Comparison of ENCODE assay signal across 14 cellular contexts in genomic region chr10:101007099-101007711, GRCh38. TPM values are rescaled to one million over a fixed set of nuclear protein-coding genes. Genes with fewer than 3 reads are reported as not detected.
DNase-seq lines count a peak whose midpoint lies in the region; ATAC-seq, FAIRE-seq and TF ChIP-seq lines count a peak whose summit lies in the region.
"Had no signal": no experiment of that assay in that cellular context is flagged by ENCODE, and none has a peak within 500 bp of the region (broad histone marks: within the 10 kb centered on the region; RNA-seq: fewer than 3 reads in every experiment).

No MANE protein-coding gene starts in this region.

- peak overlapping the region; percentile 3; the same call in 1 of the 2 replicates for H3K27ac ChIP-seq in SJSA1
- peak overlapping the region; percentile 76 for H3K27ac ChIP-seq in left ventricle myocardium inferior (replicated peaks)
- peak overlapping the region in 1 of 2 donors; percentile 37 for H3K27ac ChIP-seq in small intestine (ENCODE audit: low read depth in 1 of 2, low read length in 1 of 2)

- 47 to 63% (median 59%) methylated on average over 10 to 11 of the region's 11 CpGs for WGBS in small intestine, 3 donors

- peaks cover 58% of the 10 kb centered on the region for H3K4me1 ChIP-seq in SJSA1 (replicated peaks)
- H3K4me1 ChIP-seq in left ventricle myocardium inferior, result peaks cover 77% of the 10 kb centered on the region
- H3K4me1 ChIP-seq in small intestine (ENCODE audit: control insufficient read depth in 2 of 2, insufficient read depth in 1 of 2, low read depth in 1 of 2, low read length in 1 of 2), result no peaks in the 10 kb centered on the region

- ATAC-seq in sciatic nerve (peak; percentile 33), HG02642 (IDR thresholded peaks at IDR 0.05; ENCODE audit: poor library complexity, unreplicated experiment) (no peak)
- ATAC-seq: left colon; stimulated activated effector memory CD8-positive, alpha-beta T cell treated with anti-CD3 and anti-CD28 coated beads, Interleukin-12 subunit alpha, Interleukin-12 subunit beta, amount 100 ng/mL, for 72 hours had no signal

- intact Hi-C loops in left ventricle myocardium inferior (cut with micrococcal nuclease), result no loop called here
- intact Hi-C loops in sciatic nerve (cut with DNase I), result no loop called here

- TF ChIP-seq CTCF in left ventricle myocardium inferior (IDR thresholded peaks at IDR 0.05; ENCODE audit: borderline replicate concordance), result no peak

- H3K36me3 ChIP-seq in SJSA1, result peaks cover 57% of the 10 kb centered on the region
- peaks cover 50% of the 10 kb centered on the region for H3K36me3 ChIP-seq in left ventricle myocardium inferior
- H3K36me3 ChIP-seq in small intestine (ENCODE audit: control insufficient read depth in 2 of 2, insufficient read depth in 2 of 2, low read length in 2 of 2), result peaks cover 5 to 6% of the 10 kb centered on the region in 2 donors

- no peaks in the 10 kb centered on the region for H3K9me3 ChIP-seq in SJSA1 (replicated peaks)
- H3K9me3 ChIP-seq in left ventricle myocardium inferior (replicated peaks), result no peaks in the 10 kb centered on the region
- H3K9me3 ChIP-seq in small intestine (ENCODE audit: control insufficient read depth, low read depth), result no peaks in the 10 kb centered on the region

- H3K27me3 ChIP-seq in SJSA1 (replicated peaks) (no peaks in the 10 kb centered on the region), left ventricle myocardium inferior (ENCODE audit: low read depth) (no peaks in the 10 kb centered on the region), small intestine (ENCODE audit: control insufficient read depth in 2 of 2, insufficient read depth in 2 of 2, low read length in 2 of 2) (no peaks in the 10 kb centered on the region)

- FAIRE-seq in small intestine (lab: Jason Lieb, UNC), result no peak
- FAIRE-seq: frontal cortex had no signal

- no peak overlapping the region for H3K4me3 ChIP-seq in SJSA1
- H3K4me3 ChIP-seq in left ventricle myocardium inferior, result no peak overlapping the region
- H3K4me3 ChIP-seq in small intestine (ENCODE audit: low read depth in 1 of 2, low read length in 2 of 2), result no peak overlapping the region

- DNase-seq in DMS 273 treated with DMSO at 0.1 percent for 48 hours (lab: John Stamatoyannopoulos, UW), result peak; percentile 61
- DNase-seq in SJSA1 (ENCODE audit: low read depth in 1 of 2, low spot score in 2 of 2), result peak in 1 of 2 experiments; percentile 57
- DNase-seq in left ventricle myocardium inferior, result no peak
- DNase-seq in sciatic nerve (ENCODE audit: low spot score), result no peak
- DNase-seq in NCI-H2227 treated with DMSO at 0.1 percent for 48 hours (lab: John Stamatoyannopoulos, UW), result no peak
- DNase-seq in small intestine, result no peak
- DNase-seq in stimulated activated naive CD4-positive, alpha-beta T cell treated with Interleukin-2 at 50 U/mL for 16 hours (lab: John Stamatoyannopoulos, UW), result no peak
- DNase-seq: activated B cell treated with CpG ODN at 0.5 μM for 24 hours, left colon, NCI-H187, NCI-H748 treated with DMSO at 0.1 percent for 48 hours had no signal

RNA-seq across cellular contexts. Expression of gene LZTS2, which starts 7.6 kb away (rescaled TPM):
- total RNA-seq in SJSA1 (2014; rRNA removed; shearing (Covaris generic)), result 70.0 and 72.8 TPM in 2 replicates
- total RNA-seq in left ventricle myocardium inferior (35.6 TPM), sciatic nerve (78.6 TPM)
- polyA plus RNA-seq in small intestine, result 10 to 100 TPM; 13.6 to 41.3 (median 16.8) TPM

RNA-seq across cellular contexts. Expression of gene TWNK, which starts 19.9 kb away (rescaled TPM):
- total RNA-seq in SJSA1 (2014; rRNA removed; shearing (Covaris generic)), result 4.3 and 7.5 TPM in 2 replicates
- total RNA-seq in left ventricle myocardium inferior (7.3 TPM), sciatic nerve (5.9 TPM)
- polyA plus RNA-seq in small intestine, result 1 to 10 TPM; 1.6 to 7.7 (median 1.8) TPM

RNA-seq across cellular contexts. Expression of gene MRPL43, which starts 19.9 kb away (rescaled TPM):
- total RNA-seq in SJSA1 (2014; rRNA removed; shearing (Covaris generic)), result 63.7 and 69.4 TPM in 2 replicates
- total RNA-seq in left ventricle myocardium inferior (49.7 TPM), sciatic nerve (84.8 TPM)
- 100 to 1,000 TPM; 106 to 122 (median 108) TPM for polyA plus RNA-seq in small intestine

RNA-seq across cellular contexts. Expression of gene PDZD7, which starts 23.7 kb away (rescaled TPM):
- total RNA-seq in SJSA1 (2014; rRNA removed; shearing (Covaris generic)), result 0.50 and 1.3 TPM in 2 replicates
- total RNA-seq in left ventricle myocardium inferior (0.27 TPM), sciatic nerve (3.8 TPM)
- polyA plus RNA-seq in small intestine, result 10 to 100 TPM in 2 of 3 donors, 1 to 10 TPM in 1; 3.1 to 38.5 (median 19.2) TPM

RNA-seq across cellular contexts. Expression of gene SFXN3, which starts 23.8 kb away (rescaled TPM):
- 29.6 and 52.4 TPM in 2 replicates for total RNA-seq in SJSA1 (2014; rRNA removed; shearing (Covaris generic))
- 13.4 TPM for total RNA-seq in left ventricle myocardium inferior
- 58.9 TPM for total RNA-seq in sciatic nerve
- polyA plus RNA-seq in small intestine, result 100 to 1,000 TPM in 1 of 3 donors, 10 to 100 TPM in 2; 35.0 to 104 (median 70.5) TPM
